In genomic region chr15:32363449-32363848, GRCh38 we compare ENCODE assay signal across 5 cellular contexts. TPM values are rescaled to one million over a fixed set of nuclear protein-coding genes. Genes with fewer than 3 reads are reported as not detected.
"Had no signal": no experiment of that assay in that cellular context is flagged by ENCODE, and none has a peak within 500 bp of the region (broad histone marks: within the 10 kb centered on the region; RNA-seq: fewer than 3 reads in every experiment).

No MANE protein-coding gene starts in this region.

RNA-seq across cellular contexts. Expression of gene GOLGA8K, which starts 39.6 kb away (rescaled TPM):
- total RNA-seq: OCI-LY7, PC-9, Peyer's patch, Right ventricle myocardium inferior, SJSA1 had no signal
